15 cellular contexts compared by ENCODE assay signal in the genomic region with DNA sequence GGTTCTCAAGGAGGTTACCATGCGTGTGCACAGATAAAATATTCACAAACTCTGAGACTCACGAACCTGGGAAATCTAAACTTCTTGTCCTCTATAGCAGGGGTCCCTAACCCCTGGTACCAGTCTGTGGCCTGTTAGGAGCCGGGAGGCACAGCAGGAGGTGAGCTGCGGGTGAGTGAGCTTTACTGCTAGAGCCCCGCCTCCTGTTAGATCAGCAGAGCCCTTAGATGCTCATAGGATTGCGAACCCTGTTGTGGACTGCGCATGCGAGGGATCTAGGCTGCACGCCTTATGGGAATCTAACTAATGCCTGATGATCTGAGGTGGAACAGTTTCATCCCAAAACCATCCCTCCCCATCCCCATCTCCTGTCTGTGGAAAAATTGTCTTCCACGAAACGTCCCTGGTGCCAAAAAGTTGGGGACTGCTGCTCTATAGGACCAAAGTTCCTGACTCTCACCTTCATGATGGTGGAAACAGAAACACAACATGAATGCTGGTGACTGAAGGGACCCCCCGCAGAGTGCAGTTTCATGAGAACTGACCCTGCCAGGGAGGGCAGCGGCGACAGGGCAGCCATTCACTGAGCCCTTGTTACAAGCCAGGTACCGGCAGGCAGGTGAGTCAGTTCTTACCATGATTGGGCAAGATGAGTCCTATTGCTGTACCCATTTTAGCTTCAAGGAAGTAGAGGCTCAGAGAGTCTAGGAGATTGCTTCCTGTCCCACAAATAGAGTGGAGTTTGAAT.
"Had no signal": no experiment of that assay in that cellular context is flagged by ENCODE, and none has a peak within 500 bp of the region (broad histone marks: within the 10 kb centered on the region; RNA-seq: fewer than 3 reads in every experiment).

No MANE protein-coding gene starts in this region.

- H3K36me3 ChIP-seq: adrenal gland, stomach, vagina had no signal

- H3K4me3 ChIP-seq: adrenal gland, stomach, vagina had no signal

- H3K27me3 ChIP-seq: adrenal gland, stomach, vagina had no signal

- DNase-seq: activated CD4-positive, alpha-beta T cell treated with anti-CD3 and anti-CD28 coated beads for 4 hours; activated CD8-positive, alpha-beta T cell treated with anti-CD3 and anti-CD28 coated beads, Interleukin-2, amount 10 ng/mL, durations not matched to agents 7 days and 5 days; activated naive CD4-positive, alpha-beta T cell treated with anti-CD3 and anti-CD28 coated beads, Interleukin-2, amount 50 U/mL, for 16 hours; erythroblast; hypothalamus; immature natural killer cell; mammary epithelial cell; nephron progenitor cell; stimulated activated CD4-positive, alpha-beta T cell treated with anti-CD3 and anti-CD28 coated beads, Interleukin-15, amount 100 ng/mL, for 24 hours; stimulated activated CD4-positive, alpha-beta T cell treated with anti-CD3 and anti-CD28 coated beads, Interleukin-4, amount 100 ng/mL, for 24 hours; stomach; T-cell had no signal

- H3K27ac ChIP-seq: adrenal gland, stomach, vagina, VCaP had no signal

- H3K9me3 ChIP-seq: adrenal gland, stomach had no signal
